Comparison of ENCODE assay signal across 11 cellular contexts in genomic region chr1:7785108-7785507, GRCh38. TPM values are rescaled to one million over a fixed set of nuclear protein-coding genes. Genes with fewer than 3 reads are reported as not detected.
DNase-seq lines count a peak whose midpoint lies in the region; ATAC-seq, FAIRE-seq and TF ChIP-seq lines count a peak whose summit lies in the region.
"Had no signal": no experiment of that assay in that cellular context is flagged by ENCODE, and none has a peak within 500 bp of the region (broad histone marks: within the 10 kb centered on the region; RNA-seq: fewer than 3 reads in every experiment).

No MANE protein-coding gene starts in this region.

- WGBS in A549 (ENCODE audit: missing lambda C conversion rate), result 94% methylated on average over 7 of the region's 7 CpGs
- 80 to 84% methylated on average over 7 of the region's 7 CpGs for WGBS in GM23248 (ENCODE audit: low coverage in 1 of 2, low lambda C conversion rate in 2 of 2, missing lambda C conversion rate in 2 of 2), 2 experiments

- FAIRE-seq in A549 (lab: Jason Lieb, UNC), result no peak

- peaks cover 12% of the 10 kb centered on the region for H3F3A ChIP-seq in GM23248 (ENCODE audit: insufficient read depth)

- no peaks in the 10 kb centered on the region for H3K27me3 ChIP-seq in GM23248 (replicated peaks; ENCODE audit: insufficient read depth)
- no peaks in the 10 kb centered on the region for H3K27me3 ChIP-seq in muscle layer of colon (ENCODE audit: control insufficient read depth in 1 of 2, insufficient read depth in 2 of 2, low read length in 2 of 2)

- CTCF ChIA-PET in A549 (lab: Yijun Ruan, JAX), result interaction anchor here (1.4 kb wide), 1 partner anchor 32 kb away, joined by 4 read pairs; no protein-coding TSS in a partner anchor

- H3K4me3 ChIP-seq in A549 (no peak overlapping the region), GM23248 (0 out of 2 replicates have a peak overlapping the region, but pooled peaks have one; percentile 72), muscle layer of colon (ENCODE audit: low read depth in 1 of 2, low read length in 2 of 2) (peak overlapping the region; percentile 59 to 75)

- no peaks in the 10 kb centered on the region for H4K20me1 ChIP-seq in GM23248 (ENCODE audit: insufficient read depth)

- no peak for TF ChIP-seq CTCF in A549 (IDR thresholded peaks at IDR 0.05)

- no peak for TF ChIP-seq RAD21 in A549 (conservative IDR thresholded peaks at IDR 0.05 in 1 of 2, IDR thresholded peaks at IDR 0.05 in 1 of 2)

- no peak for TF ChIP-seq EP300 in A549 (IDR thresholded peaks at IDR 0.05)

- no peak for ATAC-seq in A549
- ATAC-seq in HG03039 (IDR thresholded peaks at IDR 0.05; ENCODE audit: unreplicated experiment), result no peak
- ATAC-seq: stimulated activated memory B cell treated with anti-CD40 and anti-IgM and Interleukin-4, amounts not matched to agents 10 μg/mL and 1 μg/mL and 100 μg/mL, for 72 hours had no signal

- peaks cover 4% of the 10 kb centered on the region; the same call in 2 of the 3 replicates for H3K4me1 ChIP-seq in A549
- H3K4me1 ChIP-seq in GM23248 (ENCODE audit: insufficient read depth), result no peaks in the 10 kb centered on the region
- H3K4me1 ChIP-seq in muscle layer of colon (ENCODE audit: insufficient read depth, low read length), result peaks cover 49% of the 10 kb centered on the region

- no peak overlapping the region for H3K9ac ChIP-seq in GM23248
- H3K9ac ChIP-seq in muscle layer of colon (ENCODE audit: low read length), result peak overlapping the region; percentile 45

- no peak for DNase-seq in A549 (ENCODE audit: low read depth in 1 of 2, low spot score in 1 of 2)
- DNase-seq in GM23248, result no peak
- DNase-seq in NCI-H187 treated with DMSO at 0.1 percent for 48 hours (lab: John Stamatoyannopoulos, UW), result no peak
- DNase-seq in iPS-NIHi11 (ENCODE audit: low spot score), result no peak
- no peak for DNase-seq in kidney tubule cell (ENCODE audit: low spot score)
- DNase-seq: NCI-H82 had no signal

- H3K79me2 ChIP-seq in GM23248 (ENCODE audit: insufficient read depth), result no peaks in the 10 kb centered on the region

- TF ChIP-seq POLR2A in A549 (IDR thresholded peaks at IDR 0.05; ENCODE audit: low read length), result no peak

- peak overlapping the region; percentile 70 for H2AFZ ChIP-seq in GM23248

- H3K4me2 ChIP-seq in A549 (peak overlapping the region; percentile 95; the same call in 2 of the 3 replicates), GM23248 (ENCODE audit: unreplicated experiment) (peak overlapping the region; percentile 62)

- peaks cover 13% of the 10 kb centered on the region for H3K36me3 ChIP-seq in GM23248 (ENCODE audit: low read depth)
- peaks cover 51% of the 10 kb centered on the region for H3K36me3 ChIP-seq in muscle layer of colon (ENCODE audit: insufficient read depth, low read length)

- POLR2A ChIA-PET in A549 (lab: Yijun Ruan, JAX), result no interaction called here

- H3K9me2 ChIP-seq in GM23248 (ENCODE audit: insufficient read depth), result no peaks in the 10 kb centered on the region

- H3K9me3 ChIP-seq in A549, result no peaks in the 10 kb centered on the region
- H3K9me3 ChIP-seq in GM23248 (ENCODE audit: low read depth), result no peaks in the 10 kb centered on the region
- no peaks in the 10 kb centered on the region for H3K9me3 ChIP-seq in muscle layer of colon (ENCODE audit: low read length)

- in situ Hi-C loops in GM23248 (cut with MboI), result no loop called here

- H3K27ac ChIP-seq in A549 (no peak overlapping the region; a peak in 1 of 6 replicates), GM23248 (no peak overlapping the region), cingulate gyrus (ENCODE audit: low read depth, low read length) (peak overlapping the region; percentile 86), muscle layer of colon (ENCODE audit: low read depth, low read length) (peak overlapping the region; percentile 85)
- H3K27ac ChIP-seq: HL-60 had no signal

TF ChIP-seq in A549, 52 proteins besides CTCF, POLR2A, EP300 and RAD21:
- TF ChIP-seq HEYL (CRISPR knock-in tag; IDR thresholded peaks at IDR 0.05) (no peak), SREBF2 (IDR thresholded peaks at IDR 0.05) (no peak), BHLHE40 (IDR thresholded peaks at IDR 0.05; ENCODE audit: low read depth, low read length) (no peak), ZFP36 (IDR thresholded peaks at IDR 0.05; ENCODE audit: borderline replicate concordance, partially characterized antibody) (no peak), NR3C1 (IDR thresholded peaks at IDR 0.05) (no peak), RFX5 (IDR thresholded peaks at IDR 0.05) (no peak), HOXB13 (CRISPR knock-in tag; IDR thresholded peaks at IDR 0.05; ENCODE audit: low read depth) (no peak), FOSB (CRISPR knock-in tag; IDR thresholded peaks at IDR 0.05) (no peak), SMC3 (IDR thresholded peaks at IDR 0.05) (no peak), CEBPB (IDR thresholded peaks at IDR 0.05) (no peak), TP53 (CRISPR knock-in tag; IDR thresholded peaks at IDR 0.05) (no peak), ZC3H11A (IDR thresholded peaks at IDR 0.05) (no peak), KDM1A (IDR thresholded peaks at IDR 0.05; ENCODE audit: low read depth) (no peak), FOSL2 (IDR thresholded peaks at IDR 0.05) (no peak), FOSL2 (CRISPR knock-in tag; IDR thresholded peaks at IDR 0.05) (no peak), HOXA7 (CRISPR knock-in tag; IDR thresholded peaks at IDR 0.05) (no peak)
- TF ChIP-seq, protein P1, sequence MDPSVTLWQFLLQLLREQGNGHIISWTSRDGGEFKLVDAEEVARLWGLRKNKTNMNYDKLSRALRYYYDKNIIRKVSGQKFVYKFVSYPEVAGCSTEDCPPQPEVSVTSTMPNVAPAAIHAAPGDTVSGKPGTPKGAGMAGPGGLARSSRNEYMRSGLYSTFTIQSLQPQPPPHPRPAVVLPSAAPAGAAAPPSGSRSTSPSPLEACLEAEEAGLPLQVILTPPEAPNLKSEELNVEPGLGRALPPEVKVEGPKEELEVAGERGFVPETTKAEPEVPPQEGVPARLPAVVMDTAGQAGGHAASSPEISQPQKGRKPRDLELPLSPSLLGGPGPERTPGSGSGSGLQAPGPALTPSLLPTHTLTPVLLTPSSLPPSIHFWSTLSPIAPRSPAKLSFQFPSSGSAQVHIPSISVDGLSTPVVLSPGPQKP (IDR thresholded peaks at IDR 0.05; ENCODE audit: low read depth, low read length), result no peak

RNA-seq across cellular contexts. Expression of gene PER3, which starts 1.0 kb away (rescaled TPM):
- 3.7 and 3.9 TPM in 2 replicates for polyA plus RNA-seq in A549 (2011; rRNA removed)
- polyA plus RNA-seq in A549 (2012; cell fraction: cytosol; rRNA removed), result 1.5 TPM in 2 replicates
- 1.9 and 2.3 TPM in 2 replicates for polyA plus RNA-seq in A549 (2012; cell fraction: nucleus; rRNA removed)
- 1.3 to 1.9 TPM (median 1.6 TPM) in 3 replicates for polyA plus RNA-seq in A549 (2017; fragmentation: RNase III; extraction: RNeasy Plus Mini Kit Qiagen cat#74134 plus additional on column Dnase treatment)
- polyA minus RNA-seq in A549 (2011; rRNA and poly(A)+ RNA removed), result 3.6 and 5.0 TPM in 2 replicates
- total RNA-seq in GM23248 (2014; rRNA removed; shearing (Covaris generic)), result 1.1 and 2.8 TPM in 2 replicates
- 1.4 and 2.4 TPM in 2 replicates for polyA plus RNA-seq in GM23248 (2016; fragmentation: Nextera tagmentation; extraction: Ambion mirVana)

RNA-seq across cellular contexts. Expression of gene VAMP3, which starts 14.0 kb away (rescaled TPM):
- 79.3 and 85.7 TPM in 2 replicates for polyA plus RNA-seq in A549 (2011; rRNA removed)
- 36.7 and 43.1 TPM in 2 replicates for polyA plus RNA-seq in A549 (2012; cell fraction: cytosol; rRNA removed)
- 9.7 and 17.7 TPM in 2 replicates for polyA plus RNA-seq in A549 (2012; cell fraction: nucleus; rRNA removed)
- polyA plus RNA-seq in A549 (2017; fragmentation: RNase III; extraction: RNeasy Plus Mini Kit Qiagen cat#74134 plus additional on column Dnase treatment), result 63.6 to 66.9 TPM (median 65.1 TPM) in 3 replicates
- 29.8 and 32.9 TPM in 2 replicates for polyA minus RNA-seq in A549 (2011; rRNA and poly(A)+ RNA removed)
- total RNA-seq in GM23248 (2014; rRNA removed; shearing (Covaris generic)), result 195 and 835 TPM in 2 replicates
- 166 and 173 TPM in 2 replicates for polyA plus RNA-seq in GM23248 (2016; fragmentation: Nextera tagmentation; extraction: Ambion mirVana)

Comparison
In these comparisons a context has a peak if more than half of its experiments do, and no peak if none do; other contexts are left out.
1. H3K27ac ChIP-seq: peak in cingulate gyrus (single experiment) and muscle layer of colon (single experiment); none in A549 (0 of 2) and GM23248 (single experiment).